Comparison of ENCODE assay signal across 21 cellular contexts in the genomic region with DNA sequence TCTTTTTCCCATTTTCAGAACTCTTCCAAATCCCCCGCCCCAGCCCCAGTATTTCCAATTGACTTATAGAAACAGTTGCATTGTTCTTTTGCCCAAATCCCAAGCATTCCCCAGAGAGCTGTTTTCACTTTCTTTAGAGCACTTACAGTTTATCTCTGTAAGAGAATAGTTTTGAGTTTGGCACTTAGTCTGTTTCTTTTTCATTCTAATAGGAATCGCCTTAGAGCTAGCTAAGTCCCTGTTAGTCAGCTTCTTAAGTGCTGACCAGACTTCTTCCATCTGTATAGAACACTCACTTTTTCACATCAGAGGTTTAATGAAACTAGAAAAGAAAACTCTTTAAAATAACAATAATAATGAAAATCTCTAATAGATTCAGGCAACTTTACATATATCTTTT.
A peak's percentile ranks its signal among the peaks of the same experiment; 100 is the strongest.
DNase-seq lines count a peak whose midpoint lies in the region; ATAC-seq and TF ChIP-seq lines count a peak whose summit lies in the region.
"Had no signal": no experiment of that assay in that cellular context is flagged by ENCODE, and none has a peak within 500 bp of the region (broad histone marks: within the 10 kb centered on the region; RNA-seq: fewer than 3 reads in every experiment).

No MANE protein-coding gene starts in this region.

- in situ Hi-C loops in HAP-1 (cut with MboI; ENCODE audit: low sequenced_read_pairs): no loop called here
- in situ Hi-C loops in astrocyte of the spinal cord (cut with HindIII; ENCODE audit: low sequenced_read_pairs): no loop called here

- CTCF ChIA-PET in activated CD4-positive, alpha-beta T cell treated with anti-CD3 and anti-CD28 coated beads, Interleukin-2, amount 10 ng/mL, durations not matched to agents 7 days and 5 days (lab: Charles Lee): no interaction called here

- TF ChIP-seq CTCF in astrocyte of the spinal cord (IDR thresholded peaks at IDR 0.05; ENCODE audit: low read depth, low read length): no peak
- TF ChIP-seq CTCF in progenitor cell of endocrine pancreas (IDR thresholded peaks at IDR 0.05; ENCODE audit: unreplicated experiment): no peak

- H3K27me3 Mint-ChIP-seq in progenitor cell of endocrine pancreas: no peaks in the 10 kb centered on the region
- H3K27me3 Mint-ChIP-seq in activated CD4-positive, alpha-beta T cell treated with anti-CD3 and anti-CD28 coated beads, Interleukin-2, amount 10 ng/mL, durations not matched to agents 7 days and 5 days: no peaks in the 10 kb centered on the region
- H3K27me3 Mint-ChIP-seq: activated naive CD4-positive, alpha-beta T cell treated with anti-CD3 and anti-CD28 coated beads, Interleukin-2, amount 10 ng/mL, durations not matched to agents 7 days and 5 days had no signal

- 0 out of 2 replicates have a peak, but pooled peaks cover 2% of the 10 kb centered on the region for H3K4me1 ChIP-seq in HAP-1
- peaks cover 55% of the 10 kb centered on the region for H3K4me1 ChIP-seq in iPS-20b (ENCODE audit: insufficient read depth, low read length)
- H3K4me1 ChIP-seq: heart left ventricle had no signal

- H3K36me3 ChIP-seq in HAP-1 (replicated peaks): no peaks in the 10 kb centered on the region
- H3K36me3 ChIP-seq in iPS-20b (ENCODE audit: insufficient read depth, low read depth, low read length): no peaks in the 10 kb centered on the region
- H3K36me3 ChIP-seq: heart left ventricle, sigmoid colon had no signal

- H3K36me3 Mint-ChIP-seq in progenitor cell of endocrine pancreas (ENCODE audit: insufficient read depth): no peaks in the 10 kb centered on the region
- no peaks in the 10 kb centered on the region for H3K36me3 Mint-ChIP-seq in activated CD4-positive, alpha-beta T cell treated with anti-CD3 and anti-CD28 coated beads, Interleukin-2, amount 10 ng/mL, durations not matched to agents 7 days and 5 days (ENCODE audit: low read depth)
- H3K36me3 Mint-ChIP-seq: activated naive CD4-positive, alpha-beta T cell treated with anti-CD3 and anti-CD28 coated beads, Interleukin-2, amount 10 ng/mL, durations not matched to agents 7 days and 5 days; brain had no signal

- H3K4me3 ChIP-seq in HAP-1 (no peak overlapping the region), astrocyte of the spinal cord (ENCODE audit: low read depth, low read length) (no peak overlapping the region), iPS-20b (ENCODE audit: low read length) (peak overlapping the region; percentile 25)
- H3K4me3 ChIP-seq: heart left ventricle, sigmoid colon had no signal

- POLR2A ChIA-PET in activated CD4-positive, alpha-beta T cell treated with anti-CD3 and anti-CD28 coated beads, Interleukin-2, amount 10 ng/mL, durations not matched to agents 7 days and 5 days (lab: Charles Lee): no interaction called here

- ATAC-seq in left ventricle myocardium superior (no peak), GM18517 (IDR thresholded peaks at IDR 0.05; ENCODE audit: unreplicated experiment) (no peak)
- ATAC-seq: heart left ventricle had no signal

- H3K27ac Mint-ChIP-seq in progenitor cell of endocrine pancreas: peak overlapping the region; percentile 8
- H3K27ac Mint-ChIP-seq in activated CD4-positive, alpha-beta T cell treated with anti-CD3 and anti-CD28 coated beads, Interleukin-2, amount 10 ng/mL, durations not matched to agents 7 days and 5 days: no peak overlapping the region
- H3K27ac Mint-ChIP-seq: activated naive CD4-positive, alpha-beta T cell treated with anti-CD3 and anti-CD28 coated beads, Interleukin-2, amount 10 ng/mL, durations not matched to agents 7 days and 5 days had no signal

- H3K4me1 Mint-ChIP-seq in progenitor cell of endocrine pancreas (ENCODE audit: low read depth): peaks cover 47% of the 10 kb centered on the region
- no peaks in the 10 kb centered on the region for H3K4me1 Mint-ChIP-seq in activated CD4-positive, alpha-beta T cell treated with anti-CD3 and anti-CD28 coated beads, Interleukin-2, amount 10 ng/mL, durations not matched to agents 7 days and 5 days
- H3K4me1 Mint-ChIP-seq: activated naive CD4-positive, alpha-beta T cell treated with anti-CD3 and anti-CD28 coated beads, Interleukin-2, amount 10 ng/mL, durations not matched to agents 7 days and 5 days had no signal

- intact Hi-C loops in left ventricle myocardium superior (cut with micrococcal nuclease): no loop called here

- H3K9me3 Mint-ChIP-seq in progenitor cell of endocrine pancreas (ENCODE audit: low read depth): peaks cover 4% of the 10 kb centered on the region
- no peaks in the 10 kb centered on the region for H3K9me3 Mint-ChIP-seq in activated CD4-positive, alpha-beta T cell treated with anti-CD3 and anti-CD28 coated beads, Interleukin-2, amount 10 ng/mL, durations not matched to agents 7 days and 5 days
- H3K9me3 Mint-ChIP-seq: brain had no signal

- H3K4me3 Mint-ChIP-seq in progenitor cell of endocrine pancreas (ENCODE audit: low read depth): no peak overlapping the region
- H3K4me3 Mint-ChIP-seq in activated CD4-positive, alpha-beta T cell treated with anti-CD3 and anti-CD28 coated beads, Interleukin-2, amount 10 ng/mL, durations not matched to agents 7 days and 5 days: no peak overlapping the region
- H3K4me3 Mint-ChIP-seq: activated naive CD4-positive, alpha-beta T cell treated with anti-CD3 and anti-CD28 coated beads, Interleukin-2, amount 10 ng/mL, durations not matched to agents 7 days and 5 days had no signal

- peak overlapping the region; percentile 26 for H3K27ac ChIP-seq in iPS-20b (ENCODE audit: low read length)
- H3K27ac ChIP-seq: heart left ventricle, sigmoid colon had no signal

- DNase-seq in HAP-1 (ENCODE audit: low spot score in 2 of 2) (peak; percentile 12), astrocyte of the spinal cord (ENCODE audit: low read depth, low spot score) (peak; percentile 7), progenitor cell of endocrine pancreas (ENCODE audit: low spot score, unreplicated experiment) (no peak), left ventricle myocardium superior (no peak)
- no peak for DNase-seq in activated CD4-positive, alpha-beta T cell treated with anti-CD3 and anti-CD28 coated beads, Interleukin-2, amount 10 ng/mL, durations not matched to agents 7 days and 5 days
- no peak for DNase-seq in activated CD4-positive, alpha-beta T cell treated with anti-CD3 and anti-CD28 coated beads for 1 hour
- DNase-seq: activated CD4-positive, alpha-beta T cell treated with anti-CD3 and anti-CD28 coated beads for 48 hours; activated naive CD4-positive, alpha-beta T cell treated with anti-CD3 and anti-CD28 coated beads, Interleukin-2, amount 10 ng/mL, durations not matched to agents 7 days and 5 days; dermis blood vessel endothelial cell; heart left ventricle; left cardiac atrium; MM.1S; NCI-H187; occipital lobe; SHP77; sigmoid colon; substantia nigra; T1000 had no signal

- H3K9ac ChIP-seq in iPS-20b (ENCODE audit: low read depth, low read length): no peak overlapping the region

- H3K27me3 ChIP-seq in HAP-1 (ENCODE audit: low read depth): no peaks in the 10 kb centered on the region; the same call in 1 of the 2 replicates
- no peaks in the 10 kb centered on the region for H3K27me3 ChIP-seq in iPS-20b (ENCODE audit: insufficient read depth, low read length)
- H3K27me3 ChIP-seq: heart left ventricle, sigmoid colon had no signal

- H3K9me3 ChIP-seq in HAP-1 (no peaks in the 10 kb centered on the region), iPS-20b (ENCODE audit: insufficient read depth, low read depth, low read length) (no peaks in the 10 kb centered on the region)
- H3K9me3 ChIP-seq: heart left ventricle, sigmoid colon had no signal

Comparison
In these comparisons a context has a peak if more than half of its experiments do, and no peak if none do; other contexts are left out.
1. DNase-seq: peak in HAP-1 (2 of 2) and astrocyte of the spinal cord (single experiment); none in progenitor cell of endocrine pancreas (single experiment), activated CD4-positive, alpha-beta T cell treated with anti-CD3 and anti-CD28 coated beads, Interleukin-2, amount 10 ng/mL, durations not matched to agents 7 days and 5 days (single experiment), activated CD4-positive, alpha-beta T cell treated with anti-CD3 and anti-CD28 coated beads for 1 hour (single experiment) and left ventricle myocardium superior (single experiment).